8 cellular contexts compared by ENCODE assay signal in the genomic region with DNA sequence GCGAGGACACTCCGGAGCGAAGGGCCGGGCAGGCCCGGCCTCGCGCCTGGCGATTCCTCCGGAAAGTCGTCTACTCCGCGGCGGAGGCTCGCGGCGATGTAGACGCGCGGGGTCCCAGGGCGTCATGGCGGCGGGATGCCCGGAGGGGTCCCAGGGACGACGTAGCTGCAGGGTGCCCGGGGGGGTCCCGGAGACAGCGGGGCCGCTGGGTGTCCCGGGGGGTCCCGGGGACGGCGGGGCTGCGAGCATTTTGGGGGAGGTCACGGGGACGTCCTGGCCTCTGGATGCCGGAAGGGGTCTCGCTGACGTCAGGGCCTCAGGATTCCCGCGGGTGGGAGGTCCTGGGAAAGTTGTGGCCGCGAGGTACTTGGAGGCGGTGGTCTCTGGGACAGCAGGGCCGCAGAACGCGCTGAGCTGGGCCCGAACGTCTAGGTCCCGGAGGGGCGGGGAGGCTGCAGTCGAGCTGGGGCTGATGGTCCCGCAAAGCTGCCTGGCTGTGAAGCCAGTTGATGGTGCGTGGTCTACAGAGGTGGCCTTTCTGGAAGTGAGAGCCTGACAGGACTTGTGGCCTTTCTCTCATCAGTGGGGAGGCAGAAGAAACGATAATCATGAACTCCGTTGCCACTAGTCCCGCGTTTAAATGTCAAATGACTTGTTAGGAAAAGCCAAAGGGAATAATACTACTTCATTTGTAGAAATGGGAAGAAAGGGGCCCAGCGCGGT. TPM values are rescaled to one million over a fixed set of nuclear protein-coding genes. Genes with fewer than 3 reads are reported as not detected.
A peak's percentile ranks its signal among the peaks of the same experiment; 100 is the strongest.
DNase-seq lines count a peak whose midpoint lies in the region; ATAC-seq, FAIRE-seq and TF ChIP-seq lines count a peak whose summit lies in the region.

No MANE protein-coding gene starts in this region.

- H3K27me3 ChIP-seq in small intestine (ENCODE audit: control insufficient read depth in 2 of 2, insufficient read depth in 2 of 2, low read length in 2 of 2): no peaks in the 10 kb centered on the region

- ATAC-seq in HG02852 (IDR thresholded peaks at IDR 0.05; ENCODE audit: unreplicated experiment) (peak; percentile 5), HG02885 (IDR thresholded peaks at IDR 0.05; ENCODE audit: poor library complexity, unreplicated experiment) (no peak), GM18519 (IDR thresholded peaks at IDR 0.05; ENCODE audit: low FRiP score, unreplicated experiment) (no peak)

- no peak for TF ChIP-seq CTCF in brain (conservative IDR thresholded peaks at IDR 0.05)

- peak overlapping the region; percentile 85 for H3K9ac ChIP-seq in SK-N-MC (ENCODE audit: insufficient read length)

- 0 to 1% (median 0%) methylated on average over 51 to 60 of the region's 60 CpGs for WGBS in small intestine, 3 donors

- H3K36me3 ChIP-seq in SK-N-MC (ENCODE audit: insufficient read depth, low read length): peaks cover 25% of the 10 kb centered on the region
- peaks cover 5 to 7% of the 10 kb centered on the region in 2 donors for H3K36me3 ChIP-seq in small intestine (ENCODE audit: control insufficient read depth in 2 of 2, insufficient read depth in 2 of 2, low read length in 2 of 2)

- H3K27ac Mint-ChIP-seq in brain (peak overlapping the region; percentile 99 to 100 (median 100)), immature natural killer cell (peak overlapping the region; percentile 94 to 99 (median 98))

- H3K9me3 ChIP-seq in SK-N-MC (ENCODE audit: low read depth, low read length) (no peaks in the 10 kb centered on the region), small intestine (ENCODE audit: control insufficient read depth, low read depth) (no peaks in the 10 kb centered on the region)

- H3K4me1 ChIP-seq in small intestine (ENCODE audit: control insufficient read depth in 2 of 2, insufficient read depth in 1 of 2, low read depth in 1 of 2, low read length in 1 of 2): no peaks in the 10 kb centered on the region

- H3K4me3 ChIP-seq in SK-N-MC (peak overlapping the region; percentile 83), small intestine (ENCODE audit: low read depth in 1 of 2, low read length in 2 of 2) (peak overlapping the region; percentile 94 to 98)

- peak; percentile 20 for DNase-seq in G401 (ENCODE audit: low spot score)
- no peak for DNase-seq in SK-N-MC (ENCODE audit: low read depth, low spot score)
- peak; percentile 3 to 9 (median 8) for DNase-seq in immature natural killer cell
- no peak for DNase-seq in small intestine

- peak overlapping the region; percentile 96 to 97 (median 97) for H3K4me3 Mint-ChIP-seq in brain
- H3K4me3 Mint-ChIP-seq in immature natural killer cell: peak overlapping the region; percentile 87 to 97 (median 97)

- H3K27me3 Mint-ChIP-seq in brain (peaks cover 4% of the 10 kb centered on the region), immature natural killer cell (ENCODE audit: low read depth in 3 of 3) (peaks cover 4 to 9% (median 6%) of the 10 kb centered on the region in 3 donors)

- peaks cover 31% of the 10 kb centered on the region for H3K36me3 Mint-ChIP-seq in brain
- peaks cover 0 to 7% (median 5%) of the 10 kb centered on the region in 3 donors for H3K36me3 Mint-ChIP-seq in immature natural killer cell

- H3K9me3 Mint-ChIP-seq in brain (no peaks in the 10 kb centered on the region), immature natural killer cell (no peaks in the 10 kb centered on the region)

- FAIRE-seq in small intestine (lab: Jason Lieb, UNC): no peak

- in situ Hi-C loops in G401 (cut with HindIII; ENCODE audit: low sequenced_read_pairs): no loop called here

- H3K4me1 Mint-ChIP-seq in brain (peaks cover 46% of the 10 kb centered on the region), immature natural killer cell (peaks cover 25 to 36% of the 10 kb centered on the region in 2 donors)

- no peak overlapping the region for H3K27ac ChIP-seq in SK-N-MC
- peak overlapping the region; percentile 95 to 99 for H3K27ac ChIP-seq in small intestine (ENCODE audit: low read depth in 1 of 2, low read length in 1 of 2)

RNA-seq across cellular contexts. Expression of a gene that starts 0.6 kb away (rescaled TPM):
- 52.3 and 63.7 TPM in 2 replicates for total RNA-seq in G401 (2014; rRNA removed; shearing (Covaris generic))
- polyA plus RNA-seq in brain (ENCODE audit: insufficient read depth, low read depth, low replicate concordance) (7.6 TPM), immature natural killer cell (10 to 100 TPM; 17.0 to 22.0 (median 19.0) TPM), small intestine (10 to 100 TPM; 15.9 to 19.9 (median 19.2) TPM)

RNA-seq across cellular contexts. Expression of a gene that starts 0.6 kb away (rescaled TPM):
- total RNA-seq in G401 (2014; rRNA removed; shearing (Covaris generic)): 29.2 and 34.5 TPM in 2 replicates
- polyA plus RNA-seq in brain (ENCODE audit: insufficient read depth, low read depth, low replicate concordance) (14.2 TPM), immature natural killer cell (10 to 100 TPM; 10.1 to 21.3 (median 13.6) TPM), small intestine (1 to 10 TPM; 3.0 to 6.0 (median 3.6) TPM)

RNA-seq across cellular contexts. Expression of a gene that starts 0.9 kb away (rescaled TPM):
- 0.27 and 0.49 TPM in 2 replicates for total RNA-seq in G401 (2014; rRNA removed; shearing (Covaris generic))
- polyA plus RNA-seq in brain (ENCODE audit: insufficient read depth, low read depth, low replicate concordance) (2.4 TPM), immature natural killer cell (1 to 10 TPM in 1 of 3 donors, under 1 TPM in 1, not detected in 1; 0.58 to 1.3 TPM), small intestine (1 to 10 TPM in 1 of 3 donors, under 1 TPM in 1, not detected in 1; 0.75 to 1.8 TPM)

RNA-seq across cellular contexts. Expression of a gene that starts 39.9 kb away (rescaled TPM):
- 31.0 and 44.0 TPM in 2 replicates for total RNA-seq in G401 (2014; rRNA removed; shearing (Covaris generic))
- polyA plus RNA-seq in brain (ENCODE audit: insufficient read depth, low read depth, low replicate concordance): 8.7 TPM
- 1 to 10 TPM in 2 of 3 donors, not detected in 1; 2.6 to 5.0 TPM for polyA plus RNA-seq in immature natural killer cell
- 1 to 10 TPM; 2.7 to 7.3 (median 2.9) TPM for polyA plus RNA-seq in small intestine

Comparison
In these comparisons a context has a peak if more than half of its experiments do, and no peak if none do; other contexts are left out.
1. DNase-seq: peak in G401 (single experiment) and immature natural killer cell (3 of 3); none in SK-N-MC (single experiment) and small intestine (single experiment).